In genomic region chr9:97176206-97176605, GRCh38 we compare ENCODE assay signal across 14 cellular contexts.
DNase-seq lines count a peak whose midpoint lies in the region; ATAC-seq and TF ChIP-seq lines count a peak whose summit lies in the region.
"Had no signal": no experiment of that assay in that cellular context is flagged by ENCODE, and none has a peak within 500 bp of the region (broad histone marks: within the 10 kb centered on the region; RNA-seq: fewer than 3 reads in every experiment).

No MANE protein-coding gene starts in this region.

- H3K27ac ChIP-seq in spleen = no peak overlapping the region
- no peak overlapping the region for H3K27ac ChIP-seq in esophagus muscularis mucosa (replicated peaks in 1 of 4)
- H3K27ac ChIP-seq: BLaER1, pancreas had no signal

- no peaks in the 10 kb centered on the region for H3K27me3 ChIP-seq in spleen (replicated peaks in 1 of 7)
- no peaks in the 10 kb centered on the region for H3K27me3 ChIP-seq in esophagus muscularis mucosa
- H3K27me3 ChIP-seq: BLaER1, pancreas had no signal

- no peak overlapping the region for H3K27ac Mint-ChIP-seq in stimulated activated naive CD8-positive, alpha-beta T cell treated with anti-CD3 and anti-CD28 coated beads, Interleukin-15, amount 100 ng/mL, for 72 hours
- H3K27ac Mint-ChIP-seq: activated CD4-positive, alpha-beta memory T cell treated with anti-CD3 and anti-CD28 coated beads for 36 hours; activated T-helper 1 cell treated with anti-CD3 and anti-CD28 coated beads, Interleukin-12 subunit alpha, Interleukin-12 subunit beta, Interleukin-2, Interleukin-4 antibody, amounts not matched to agents 30 ng/mL and 10 ng/mL and 1 ng/mL, durations not matched to agents 14 hours and 24 hours and 36 hours had no signal

- intact Hi-C loops in spleen (cut with DNase I; ENCODE audit: low total_unique reads) (no loop called here), esophagus muscularis mucosa (cut with DNase I) (no loop called here)

- H3K9me3 Mint-ChIP-seq in stimulated activated naive CD8-positive, alpha-beta T cell treated with anti-CD3 and anti-CD28 coated beads, Interleukin-15, amount 100 ng/mL, for 72 hours = peaks cover 5 to 14% of the 10 kb centered on the region in 2 donors

- H3K9me3 ChIP-seq in spleen (peaks cover 0 to 14% (median 2%) of the 10 kb centered on the region in 8 donors), esophagus muscularis mucosa (no peaks in the 10 kb centered on the region)
- H3K9me3 ChIP-seq: pancreas had no signal

- peak; percentile 58 for DNase-seq in DMS79 treated with DMSO at 0.1 percent for 48 hours (lab: John Stamatoyannopoulos, UW)
- peak; percentile 27 for DNase-seq in NCI-H128 (lab: John Stamatoyannopoulos, UW; ENCODE audit: unreplicated experiment)
- DNase-seq in SHP77 treated with DMSO at 0.1 percent for 48 hours (lab: John Stamatoyannopoulos, UW) = peak; percentile 38
- peak; percentile 32 for DNase-seq in inferior parietal cortex (ENCODE audit: extremely low spot score)
- no peak for DNase-seq in spleen
- DNase-seq in DMS53 (lab: John Stamatoyannopoulos, UW) = no peak
- no peak for DNase-seq in esophagus muscularis mucosa (ENCODE audit: extremely low spot score)
- no peak for DNase-seq in stimulated activated naive CD8-positive, alpha-beta T cell treated with anti-CD3 and anti-CD28 coated beads, Interleukin-15, amount 100 ng/mL, for 72 hours
- DNase-seq: activated CD4-positive, alpha-beta memory T cell treated with anti-CD3 and anti-CD28 coated beads for 36 hours; DND-41; NCI-H526 had no signal

- TF ChIP-seq POLR2A in spleen (IDR thresholded peaks at IDR 0.05) (no peak), esophagus muscularis mucosa (IDR thresholded peaks at IDR 0.05; ENCODE audit: low read depth) (no peak)

- no peak for TF ChIP-seq CTCF in spleen (IDR thresholded peaks at IDR 0.05 in 8 of 11, conservative IDR thresholded peaks at IDR 0.05 in 3 of 11)
- no peak for TF ChIP-seq CTCF in esophagus muscularis mucosa (IDR thresholded peaks at IDR 0.05)

- no peak overlapping the region for H3K4me3 Mint-ChIP-seq in stimulated activated naive CD8-positive, alpha-beta T cell treated with anti-CD3 and anti-CD28 coated beads, Interleukin-15, amount 100 ng/mL, for 72 hours
- H3K4me3 Mint-ChIP-seq: activated CD4-positive, alpha-beta memory T cell treated with anti-CD3 and anti-CD28 coated beads for 36 hours; activated T-helper 1 cell treated with anti-CD3 and anti-CD28 coated beads, Interleukin-12 subunit alpha, Interleukin-12 subunit beta, Interleukin-2, Interleukin-4 antibody, amounts not matched to agents 30 ng/mL and 10 ng/mL and 1 ng/mL, durations not matched to agents 14 hours and 24 hours and 36 hours had no signal

- no peak overlapping the region for H3K4me3 ChIP-seq in spleen
- no peak overlapping the region for H3K4me3 ChIP-seq in esophagus muscularis mucosa
- H3K4me3 ChIP-seq: BLaER1, pancreas had no signal

- no peak for ATAC-seq in stimulated activated naive CD8-positive, alpha-beta T cell treated with anti-CD3 and anti-CD28 coated beads, Interleukin-15, amount 100 ng/mL, for 72 hours
- ATAC-seq: pancreas had no signal

- H3K4me1 ChIP-seq in spleen (no peaks in the 10 kb centered on the region), esophagus muscularis mucosa (no peaks in the 10 kb centered on the region)
- H3K4me1 ChIP-seq: BLaER1, pancreas had no signal

- H3K27me3 Mint-ChIP-seq in stimulated activated naive CD8-positive, alpha-beta T cell treated with anti-CD3 and anti-CD28 coated beads, Interleukin-15, amount 100 ng/mL, for 72 hours = no peaks in the 10 kb centered on the region
- H3K27me3 Mint-ChIP-seq: activated CD4-positive, alpha-beta memory T cell treated with anti-CD3 and anti-CD28 coated beads for 36 hours had no signal

- 69 to 87% (median 74%) methylated on average over 5 of the region's 5 CpGs for WGBS in spleen, 5 donors
- 22% methylated on average over 5 of the region's 5 CpGs for WGBS in esophagus muscularis mucosa

- H3K36me3 ChIP-seq in spleen (no peaks in the 10 kb centered on the region), esophagus muscularis mucosa (no peaks in the 10 kb centered on the region)
- H3K36me3 ChIP-seq: BLaER1, pancreas had no signal

- no peak for TF ChIP-seq EP300 in esophagus muscularis mucosa (IDR thresholded peaks at IDR 0.05)

- no peaks in the 10 kb centered on the region for H3K4me1 Mint-ChIP-seq in stimulated activated naive CD8-positive, alpha-beta T cell treated with anti-CD3 and anti-CD28 coated beads, Interleukin-15, amount 100 ng/mL, for 72 hours

Comparison
In these comparisons a context has a peak if more than half of its experiments do, and no peak if none do; other contexts are left out.
1. DNase-seq: peak in DMS79 treated with DMSO at 0.1 percent for 48 hours (single experiment), NCI-H128 (single experiment), SHP77 treated with DMSO at 0.1 percent for 48 hours (single experiment) and inferior parietal cortex (single experiment); none in spleen (single experiment), DMS53 (single experiment), esophagus muscularis mucosa (single experiment) and stimulated activated naive CD8-positive, alpha-beta T cell treated with anti-CD3 and anti-CD28 coated beads, Interleukin-15, amount 100 ng/mL, for 72 hours (0 of 2).